25 cellular contexts compared by ENCODE assay signal in genomic region chr5:143226872-143227271, GRCh38.
"Had no signal": no experiment of that assay in that cellular context is flagged by ENCODE, and none has a peak within 500 bp of the region (broad histone marks: within the 10 kb centered on the region; RNA-seq: fewer than 3 reads in every experiment).

No MANE protein-coding gene starts in this region.

- H3K27ac ChIP-seq: foreskin keratinocyte, left lung, tibial nerve, VCaP had no signal

- DNase-seq: activated CD4-positive, alpha-beta memory T cell treated with anti-CD3 and anti-CD28 coated beads, Interleukin-2, amount 10 ng/mL, durations not matched to agents 7 days and 5 days; activated CD4-positive, alpha-beta T cell treated with anti-CD3 and anti-CD28 coated beads, Interleukin-2, amount 10 ng/mL, durations not matched to agents 24 days and 14 days; activated gamma-delta T cell; activated naive CD4-positive, alpha-beta T cell treated with anti-CD3 and anti-CD28 coated beads, Interleukin-2, amount 50 U/mL, for 16 hours; activated naive CD8-positive, alpha-beta T cell treated with anti-CD3 and anti-CD28 coated beads, Interleukin-2, amount 50 U/mL, for 24 hours; cerebellar nuclear complex; cortex of kidney; effector CD4-positive, alpha-beta T cell; erythroblast; hippocampal formation; kidney glomerular epithelial cell; left lung; right cardiac atrium; small intestine; stimulated activated CD4-positive, alpha-beta T cell treated with anti-CD3 and anti-CD28 coated beads, Interleukin-2, amount 100 ng/mL, for 24 hours; stimulated activated naive CD8-positive, alpha-beta T cell treated with anti-CD3 and anti-CD28 coated beads, Interleukin-15, amount 100 ng/mL, for 72 hours had no signal

- H3K9me3 ChIP-seq: left lung, tibial nerve had no signal

- H3K27me3 ChIP-seq: foreskin keratinocyte, left lung, tibial nerve had no signal

- H3K4me3 Mint-ChIP-seq: activated CD4-positive, alpha-beta memory T cell treated with anti-CD3 and anti-CD28 coated beads, Interleukin-2, amount 10 ng/mL, durations not matched to agents 7 days and 5 days; activated CD4-positive, alpha-beta T cell treated with anti-CD3 and anti-CD28 coated beads, Interleukin-2, amount 10 ng/mL, durations not matched to agents 24 days and 14 days; activated naive CD8-positive, alpha-beta T cell treated with anti-CD3 and anti-CD28 coated beads, Interleukin-2, amount 50 U/mL, for 24 hours; activated T-helper 1 cell treated with anti-CD3 and anti-CD28 coated beads, Interleukin-12 subunit alpha, Interleukin-12 subunit beta, Interleukin-2, Interleukin-4 antibody, amounts not matched to agents 30 ng/mL and 10 ng/mL and 1 ng/mL, durations not matched to agents 14 hours and 24 hours and 36 hours; mesothelial cell of epicardium; neural crest cell; stimulated activated effector memory CD8-positive, alpha-beta T cell treated with anti-CD3 and anti-CD28 coated beads, Interleukin-12 subunit alpha, Interleukin-12 subunit beta, amount 100 ng/mL, for 72 hours; stimulated activated naive CD8-positive, alpha-beta T cell treated with anti-CD3 and anti-CD28 coated beads, Interleukin-15, amount 100 ng/mL, for 72 hours; T-helper 2 cell treated with Interferon-gamma antibody and Interleukin-4, amounts not matched to agents 5 μg/mL and 100 μg/mL, for 36 hours had no signal

- H3K9me3 Mint-ChIP-seq: activated CD4-positive, alpha-beta memory T cell treated with anti-CD3 and anti-CD28 coated beads, Interleukin-2, amount 10 ng/mL, durations not matched to agents 7 days and 5 days; activated CD4-positive, alpha-beta T cell treated with anti-CD3 and anti-CD28 coated beads, Interleukin-2, amount 10 ng/mL, durations not matched to agents 24 days and 14 days; activated naive CD8-positive, alpha-beta T cell treated with anti-CD3 and anti-CD28 coated beads, Interleukin-2, amount 50 U/mL, for 24 hours; activated T-helper 1 cell treated with anti-CD3 and anti-CD28 coated beads, Interleukin-12 subunit alpha, Interleukin-12 subunit beta, Interleukin-2, Interleukin-4 antibody, amounts not matched to agents 30 ng/mL and 10 ng/mL and 1 ng/mL, durations not matched to agents 14 hours and 24 hours and 36 hours; mesothelial cell of epicardium; neural crest cell; stimulated activated effector memory CD8-positive, alpha-beta T cell treated with anti-CD3 and anti-CD28 coated beads, Interleukin-12 subunit alpha, Interleukin-12 subunit beta, amount 100 ng/mL, for 72 hours; stimulated activated naive CD8-positive, alpha-beta T cell treated with anti-CD3 and anti-CD28 coated beads, Interleukin-15, amount 100 ng/mL, for 72 hours; T-helper 2 cell treated with Interferon-gamma antibody and Interleukin-4, amounts not matched to agents 5 μg/mL and 100 μg/mL, for 36 hours had no signal

- ATAC-seq: activated CD4-positive, CD25-positive, alpha-beta regulatory T cell treated with anti-CD3 and anti-CD28 coated beads, Interleukin-2, amount 50 U/mL, for 24 hours; activated naive CD8-positive, alpha-beta T cell treated with anti-CD3 and anti-CD28 coated beads, Interleukin-2, amount 50 U/mL, for 24 hours; foreskin keratinocyte; left lung; stimulated activated effector memory CD8-positive, alpha-beta T cell treated with anti-CD3 and anti-CD28 coated beads, Interleukin-12 subunit alpha, Interleukin-12 subunit beta, amount 100 ng/mL, for 72 hours; stimulated activated naive CD8-positive, alpha-beta T cell treated with anti-CD3 and anti-CD28 coated beads, Interleukin-15, amount 100 ng/mL, for 72 hours had no signal

- H3K36me3 Mint-ChIP-seq: mesothelial cell of epicardium had no signal

- H3K27ac Mint-ChIP-seq: activated CD4-positive, alpha-beta memory T cell treated with anti-CD3 and anti-CD28 coated beads, Interleukin-2, amount 10 ng/mL, durations not matched to agents 7 days and 5 days; activated CD4-positive, alpha-beta T cell treated with anti-CD3 and anti-CD28 coated beads, Interleukin-2, amount 10 ng/mL, durations not matched to agents 24 days and 14 days; activated naive CD8-positive, alpha-beta T cell treated with anti-CD3 and anti-CD28 coated beads, Interleukin-2, amount 50 U/mL, for 24 hours; activated T-helper 1 cell treated with anti-CD3 and anti-CD28 coated beads, Interleukin-12 subunit alpha, Interleukin-12 subunit beta, Interleukin-2, Interleukin-4 antibody, amounts not matched to agents 30 ng/mL and 10 ng/mL and 1 ng/mL, durations not matched to agents 14 hours and 24 hours and 36 hours; mesothelial cell of epicardium; stimulated activated effector memory CD8-positive, alpha-beta T cell treated with anti-CD3 and anti-CD28 coated beads, Interleukin-12 subunit alpha, Interleukin-12 subunit beta, amount 100 ng/mL, for 72 hours; stimulated activated naive CD8-positive, alpha-beta T cell treated with anti-CD3 and anti-CD28 coated beads, Interleukin-15, amount 100 ng/mL, for 72 hours had no signal

- H3K27me3 Mint-ChIP-seq: activated CD4-positive, alpha-beta memory T cell treated with anti-CD3 and anti-CD28 coated beads, Interleukin-2, amount 10 ng/mL, durations not matched to agents 7 days and 5 days; activated CD4-positive, alpha-beta T cell treated with anti-CD3 and anti-CD28 coated beads, Interleukin-2, amount 10 ng/mL, durations not matched to agents 24 days and 14 days; activated naive CD8-positive, alpha-beta T cell treated with anti-CD3 and anti-CD28 coated beads, Interleukin-2, amount 50 U/mL, for 24 hours; stimulated activated naive CD8-positive, alpha-beta T cell treated with anti-CD3 and anti-CD28 coated beads, Interleukin-15, amount 100 ng/mL, for 72 hours had no signal

- H3K4me3 ChIP-seq: left lung, tibial nerve had no signal
